In genomic region chr11:95923730-95924413, GRCh38 we compare ENCODE assay signal across 8 cellular contexts. TPM values are rescaled to one million over a fixed set of nuclear protein-coding genes. Genes with fewer than 3 reads are reported as not detected.
A peak's percentile ranks its signal among the peaks of the same experiment; 100 is the strongest.
DNase-seq lines count a peak whose midpoint lies in the region; ATAC-seq and TF ChIP-seq lines count a peak whose summit lies in the region.

Gene MTMR2, minus strand, starts transcription at chr11:95924107. Its CDS starts 153 bp downstream, at chr11:95923954.

- H2BK120ac ChIP-seq in mesendoderm (ENCODE audit: low read depth, low read length): peak within 1 kb of the TSS; percentile 84

- DNase-seq in C1 segment of cervical spinal cord (lab: John Stamatoyannopoulos, UW): peak; percentile 19 to 88 (median 78)
- peak; percentile 29 for DNase-seq in NCI-H82 treated with DMSO at 0.1 percent for 48 hours (lab: John Stamatoyannopoulos, UW; ENCODE audit: unreplicated experiment)
- DNase-seq in activated CD8-positive, alpha-beta memory T cell treated with anti-CD3 and anti-CD28 coated beads for 4 hours (ENCODE audit: low read depth in 2 of 2): peak; percentile 13 to 34
- DNase-seq in mesendoderm: peak; percentile 91
- DNase-seq in stimulated activated CD8-positive, alpha-beta memory T cell treated with anti-CD3 and anti-CD28 coated beads, Interleukin-15, amount 100 ng/mL, for 1 hour (ENCODE audit: low read depth): peak; percentile 27

- peak; percentile 99 for ATAC-seq in HG03354 (IDR thresholded peaks at IDR 0.05; ENCODE audit: poor library complexity, severe bottlenecking, unreplicated experiment)

- peak within 1 kb of the TSS; percentile 96 for H2BK5ac ChIP-seq in mesendoderm (ENCODE audit: low read length)

- peak within 1 kb of the TSS; percentile 97 for H3K23ac ChIP-seq in mesendoderm (ENCODE audit: low read length)

- H4K8ac ChIP-seq in mesendoderm (ENCODE audit: low read depth, low read length): peak within 1 kb of the TSS; percentile 77

- no peaks in the 10 kb centered on the region for H3K36me3 ChIP-seq in endocrine pancreas (ENCODE audit: control insufficient read depth, insufficient read depth, low read length)
- H3K36me3 ChIP-seq in mesendoderm (ENCODE audit: control insufficient read depth, insufficient read depth, low read length): no peaks in the 10 kb centered on the region

- peak within 1 kb of the TSS; percentile 96 for H3K4me3 ChIP-seq in endocrine pancreas (ENCODE audit: control insufficient read depth, insufficient read depth, low read length)
- H3K4me3 ChIP-seq in mesendoderm (ENCODE audit: low read length): peak within 1 kb of the TSS; percentile 90

- H3K27ac ChIP-seq in mesendoderm (ENCODE audit: low read depth, low read length): peak within 1 kb of the TSS; percentile 72

- peak; percentile 98 for TF ChIP-seq POLR2A in GM19099 (IDR thresholded peaks at IDR 0.05; ENCODE audit: extremely low read depth, insufficient read length, low read depth)

- H3K4me2 ChIP-seq in mesendoderm (ENCODE audit: low read length): peak within 1 kb of the TSS; percentile 64

- H3K9me3 ChIP-seq in endocrine pancreas (ENCODE audit: control insufficient read depth, low read length): no peaks in the 10 kb centered on the region

- peaks cover 3% of the 10 kb centered on the region for H3K79me1 ChIP-seq in mesendoderm (ENCODE audit: low read length)

- no peaks in the 10 kb centered on the region for H3K27me3 ChIP-seq in endocrine pancreas (ENCODE audit: control insufficient read depth, insufficient read depth, low read length)
- no peaks in the 10 kb centered on the region for H3K27me3 ChIP-seq in mesendoderm (ENCODE audit: insufficient read depth, low read length, poor library complexity)

- peak within 1 kb of the TSS; percentile 96 for H3K9ac ChIP-seq in endocrine pancreas (ENCODE audit: control insufficient read depth, insufficient read depth, low read length)
- H3K9ac ChIP-seq in mesendoderm (ENCODE audit: low read length): peak within 1 kb of the TSS; percentile 70

- no peak within 1 kb of the TSS for H2BK15ac ChIP-seq in mesendoderm (replicated peaks; ENCODE audit: low read depth)

- H3K56ac ChIP-seq in mesendoderm (ENCODE audit: low read length): peak within 1 kb of the TSS; percentile 99

- H2AK5ac ChIP-seq in mesendoderm (ENCODE audit: low read length): no peak within 1 kb of the TSS

- peak within 1 kb of the TSS; percentile 23 for H4K5ac ChIP-seq in mesendoderm (ENCODE audit: low read length)

- H3K4ac ChIP-seq in mesendoderm (ENCODE audit: low read depth, low read length): peak within 1 kb of the TSS; percentile 65

- peak within 1 kb of the TSS; percentile 82 for H3K18ac ChIP-seq in mesendoderm (ENCODE audit: low read length)

- H3K4me1 ChIP-seq in endocrine pancreas (ENCODE audit: control insufficient read depth, insufficient read depth, low read length): peaks cover 18% of the 10 kb centered on the region
- H3K4me1 ChIP-seq in mesendoderm (ENCODE audit: control insufficient read depth, low read depth, low read length): peaks cover 2% of the 10 kb centered on the region

- WGBS in mesendoderm (ENCODE audit: extremely low coverage, insufficient coverage, low lambda C conversion rate): no CpG with 5 or more reads among the region's 49 CpGs

- H3K79me2 ChIP-seq in mesendoderm (ENCODE audit: control insufficient read depth, insufficient read depth, low read length): peaks cover 20% of the 10 kb centered on the region

RNA-seq across cellular contexts. Expression of gene MTMR2, which starts in this region (rescaled TPM):
- 51.7 TPM for polyA plus RNA-seq in mesendoderm (2013, experiment 1 of 2)
- polyA plus RNA-seq in mesendoderm (2013, experiment 2 of 2): 51.3 TPM

Comparison
In these comparisons a context has a peak if more than half of its experiments do, and no peak if none do; other contexts are left out.
1. Peak in every context shown above with its lines: DNase-seq, ATAC-seq, H3K4me3 ChIP-seq and H3K27ac ChIP-seq.
2. DNase-seq: peak in every context shown above with its lines; median percentile 91 in mesendoderm; 78 in C1 segment of cervical spinal cord; 29 in NCI-H82 treated with DMSO at 0.1 percent for 48 hours; 27 in stimulated activated CD8-positive, alpha-beta memory T cell treated with anti-CD3 and anti-CD28 coated beads, Interleukin-15, amount 100 ng/mL, for 1 hour; 24 in activated CD8-positive, alpha-beta memory T cell treated with anti-CD3 and anti-CD28 coated beads for 4 hours.